In genomic region chr5:60510663-60511062, GRCh38 we compare ENCODE assay signal across 18 cellular contexts.
DNase-seq lines count a peak whose midpoint lies in the region; ATAC-seq and TF ChIP-seq lines count a peak whose summit lies in the region.
"Had no signal": no experiment of that assay in that cellular context is flagged by ENCODE, and none has a peak within 500 bp of the region (broad histone marks: within the 10 kb centered on the region; RNA-seq: fewer than 3 reads in every experiment).

No MANE protein-coding gene starts in this region.

- DNase-seq in GM23338 (ENCODE audit: low spot score) (peak; percentile 38), WTC11 (ENCODE audit: low spot score) (no peak), memory B cell (ENCODE audit: low spot score in 2 of 2) (no peak), neuronal stem cell (ENCODE audit: low spot score) (no peak), sciatic nerve (ENCODE audit: low spot score) (no peak), adrenal gland (no peak)
- no peak for DNase-seq in CD8-positive, alpha-beta memory T cell
- DNase-seq: BE2C; CD4-positive, alpha-beta memory T cell; COR-L47; DND-41; GDM1; GM23248; H7; IMR-90 had no signal

- H3K4me1 Mint-ChIP-seq in GM23338 (peaks cover 8% of the 10 kb centered on the region), WTC11 (peaks cover 8% of the 10 kb centered on the region), memory B cell (peaks cover 22% of the 10 kb centered on the region)
- H3K4me1 Mint-ChIP-seq in CD8-positive, alpha-beta memory T cell, result no peaks in the 10 kb centered on the region
- H3K4me1 Mint-ChIP-seq: CD4-positive, alpha-beta memory T cell had no signal

- H3K4me3 Mint-ChIP-seq in GM23338 (no peak overlapping the region), WTC11 (no peak overlapping the region), memory B cell (no peak overlapping the region)
- H3K4me3 Mint-ChIP-seq in CD8-positive, alpha-beta memory T cell, result no peak overlapping the region
- H3K4me3 Mint-ChIP-seq: CD4-positive, alpha-beta memory T cell had no signal

- WGBS in neuronal stem cell (ENCODE audit: extremely low coverage in 2 of 2, insufficient read length in 2 of 2, insufficient replicate concordance in 1 of 2), 2 donors, result no CpG with 5 or more reads among the region's 3 CpGs
- WGBS in adrenal gland, 4 donors, result 57 to 67% (median 62%) methylated on average over 3 of the region's 3 CpGs

- CTCF ChIA-PET in WTC11 (lab: Charles Lee), result no interaction called here
- CTCF ChIA-PET in CD8-positive, alpha-beta memory T cell (lab: Charles Lee), result no interaction called here

- TF ChIP-seq CTCF in GM23338 (conservative IDR thresholded peaks at IDR 0.05; ENCODE audit: low read depth in 2 of 2), result no peak
- TF ChIP-seq CTCF in WTC11 (IDR thresholded peaks at IDR 0.05), result no peak
- no peak for TF ChIP-seq CTCF in adrenal gland (IDR thresholded peaks at IDR 0.05)

- H3K9ac ChIP-seq in neuronal stem cell (ENCODE audit: low read depth, low read length, poor library complexity), result no peak overlapping the region
- H3K9ac ChIP-seq: GM23248 had no signal

- H2BK5ac ChIP-seq in neuronal stem cell (ENCODE audit: low read length), result no peak overlapping the region

- H3K4ac ChIP-seq in neuronal stem cell (ENCODE audit: low read length), result no peak overlapping the region

- no peak overlapping the region for H3K23ac ChIP-seq in neuronal stem cell (ENCODE audit: low read depth, low read length, poor library complexity)

- no peak overlapping the region for H4K91ac ChIP-seq in neuronal stem cell (ENCODE audit: low read depth, low read length, poor library complexity)

- H3K4me2 ChIP-seq in GM23338 (no peak overlapping the region), neuronal stem cell (ENCODE audit: insufficient read depth, low read length, poor library complexity, severe bottlenecking) (peak overlapping the region; percentile 26)
- H3K4me2 ChIP-seq: A549 had no signal

- no peak overlapping the region for H2BK12ac ChIP-seq in neuronal stem cell (ENCODE audit: low read length)

- no peaks in the 10 kb centered on the region for H3F3A ChIP-seq in GM23338 (replicated peaks; ENCODE audit: low read depth)

- no peak overlapping the region for H3K4me3 ChIP-seq in GM23338
- no peak overlapping the region for H3K4me3 ChIP-seq in neuronal stem cell (ENCODE audit: low read length in 2 of 2)
- no peak overlapping the region for H3K4me3 ChIP-seq in CD8-positive, alpha-beta memory T cell (ENCODE audit: low read length)
- H3K4me3 ChIP-seq in adrenal gland, result no peak overlapping the region
- H3K4me3 ChIP-seq: A549, GM23248 had no signal

- H4K20me1 ChIP-seq in GM23338 (replicated peaks; ENCODE audit: insufficient read depth), result no peaks in the 10 kb centered on the region; the same call in 1 of the 2 replicates

- POLR2A ChIA-PET in WTC11 (lab: Charles Lee), result no interaction called here
- POLR2A ChIA-PET in CD8-positive, alpha-beta memory T cell (lab: Charles Lee), result no interaction called here

- no peaks in the 10 kb centered on the region for H3K27me3 ChIP-seq in GM23338 (ENCODE audit: insufficient read depth)
- no peaks in the 10 kb centered on the region for H3K27me3 ChIP-seq in neuronal stem cell (ENCODE audit: control insufficient read depth in 3 of 3, insufficient read depth in 3 of 3, low read depth in 1 of 3, low read length in 3 of 3)
- no peaks in the 10 kb centered on the region for H3K27me3 ChIP-seq in CD8-positive, alpha-beta memory T cell (ENCODE audit: insufficient read depth, low read length, poor library complexity, severe bottlenecking)
- H3K27me3 ChIP-seq in adrenal gland, result no peaks in the 10 kb centered on the region
- H3K27me3 ChIP-seq: BE2C had no signal

- H3K79me2 ChIP-seq in GM23338 (replicated peaks; ENCODE audit: insufficient read depth), result no peaks in the 10 kb centered on the region

- no peak for TF ChIP-seq POLR2A in adrenal gland (IDR thresholded peaks at IDR 0.05)

- H4K8ac ChIP-seq in neuronal stem cell (ENCODE audit: low read depth, low read length), result no peak overlapping the region

- H2BK120ac ChIP-seq in neuronal stem cell (ENCODE audit: low read depth, low read length), result no peak overlapping the region

- ATAC-seq in GM23338 (no peak), WTC11 (peak; percentile 51; the same call in 1 of the 2 replicates), memory B cell (ENCODE audit: low read depth) (no peak), GM19397 (IDR thresholded peaks at IDR 0.05; ENCODE audit: unreplicated experiment) (no peak), sciatic nerve (no peak)
- ATAC-seq: A549 had no signal

- H2AK5ac ChIP-seq in neuronal stem cell (ENCODE audit: low read depth, low read length), result no peak overlapping the region

- H2BK15ac ChIP-seq in neuronal stem cell (ENCODE audit: low read length), result no peak overlapping the region

- H3K9me3 ChIP-seq in neuronal stem cell (replicated peaks in 1 of 2; ENCODE audit: control insufficient read depth in 2 of 2, insufficient read depth in 1 of 2, low read depth in 1 of 2, low read length in 2 of 2) (no peaks in the 10 kb centered on the region), adrenal gland (replicated peaks in 1 of 3) (no peaks in the 10 kb centered on the region)
- no peaks in the 10 kb centered on the region for H3K9me3 ChIP-seq in CD8-positive, alpha-beta memory T cell (ENCODE audit: low read length)
- H3K9me3 ChIP-seq: A549, BE2C had no signal

- H2AFZ ChIP-seq in GM23338 (no peak overlapping the region), neuronal stem cell (ENCODE audit: low read length) (no peak overlapping the region)
- H2AFZ ChIP-seq: GM23248 had no signal

- H3K27me3 Mint-ChIP-seq in GM23338 (ENCODE audit: insufficient read depth, low read depth, poor library complexity) (no peaks in the 10 kb centered on the region), WTC11 (ENCODE audit: low read depth) (no peaks in the 10 kb centered on the region), memory B cell (no peaks in the 10 kb centered on the region)
- H3K27me3 Mint-ChIP-seq in CD8-positive, alpha-beta memory T cell, result peaks cover 0 to 1% of the 10 kb centered on the region in 2 donors
- H3K27me3 Mint-ChIP-seq: CD4-positive, alpha-beta memory T cell had no signal

- H3K9me2 ChIP-seq in GM23338 (ENCODE audit: insufficient read depth), result no peaks in the 10 kb centered on the region

- no peak overlapping the region for H3K14ac ChIP-seq in neuronal stem cell (ENCODE audit: low read length)

- no peak overlapping the region for H3K18ac ChIP-seq in neuronal stem cell (ENCODE audit: low read length)

- H3K4me1 ChIP-seq in GM23338 (ENCODE audit: insufficient read depth), result no peaks in the 10 kb centered on the region
- peaks cover 0 to 11% of the 10 kb centered on the region in 2 donors for H3K4me1 ChIP-seq in neuronal stem cell (ENCODE audit: control insufficient read depth in 2 of 2, insufficient read depth in 1 of 2, low read depth in 1 of 2, low read length in 2 of 2)
- H3K4me1 ChIP-seq in CD8-positive, alpha-beta memory T cell (ENCODE audit: insufficient read depth, low read length), result no peaks in the 10 kb centered on the region
- H3K4me1 ChIP-seq in adrenal gland (replicated peaks in 1 of 2), result no peaks in the 10 kb centered on the region

- no peaks in the 10 kb centered on the region for H3K79me1 ChIP-seq in neuronal stem cell (ENCODE audit: low read depth, low read length)

- H3K36me3 Mint-ChIP-seq in GM23338 (ENCODE audit: low read depth) (no peaks in the 10 kb centered on the region), WTC11 (no peaks in the 10 kb centered on the region), memory B cell (no peaks in the 10 kb centered on the region)
- H3K36me3 Mint-ChIP-seq in CD8-positive, alpha-beta memory T cell, result no peaks in the 10 kb centered on the region
- H3K36me3 Mint-ChIP-seq: CD4-positive, alpha-beta memory T cell had no signal

- H3K36me3 ChIP-seq in GM23338 (ENCODE audit: insufficient read depth) (no peaks in the 10 kb centered on the region), neuronal stem cell (replicated peaks in 1 of 2; ENCODE audit: control insufficient read depth in 2 of 2, insufficient read depth in 2 of 2, low read length in 2 of 2) (no peaks in the 10 kb centered on the region), adrenal gland (replicated peaks in 1 of 2) (no peaks in the 10 kb centered on the region)
- no peaks in the 10 kb centered on the region for H3K36me3 ChIP-seq in CD8-positive, alpha-beta memory T cell (ENCODE audit: insufficient read depth, low read length)
- H3K36me3 ChIP-seq: BE2C had no signal

- H3K27ac Mint-ChIP-seq in GM23338, result no peak overlapping the region
- no peak overlapping the region for H3K27ac Mint-ChIP-seq in WTC11
- peak overlapping the region; percentile 14 for H3K27ac Mint-ChIP-seq in memory B cell
- no peak overlapping the region for H3K27ac Mint-ChIP-seq in CD8-positive, alpha-beta memory T cell
- H3K27ac Mint-ChIP-seq: CD4-positive, alpha-beta memory T cell had no signal

- intact Hi-C loops in sciatic nerve (cut with DNase I), result no loop called here
- intact Hi-C loops in adrenal gland (cut with DNase I), result no loop called here

- H3K9me3 Mint-ChIP-seq in GM23338 (no peaks in the 10 kb centered on the region), WTC11 (no peaks in the 10 kb centered on the region), memory B cell (no peaks in the 10 kb centered on the region)
- no peaks in the 10 kb centered on the region for H3K9me3 Mint-ChIP-seq in CD8-positive, alpha-beta memory T cell

- no peak overlapping the region for H3K27ac ChIP-seq in GM23338 (ENCODE audit: low read depth)
- H3K27ac ChIP-seq in neuronal stem cell (replicated peaks; ENCODE audit: low read length), result peak overlapping the region; percentile 45
- H3K27ac ChIP-seq in CD8-positive, alpha-beta memory T cell (ENCODE audit: low read depth, low read length), result no peak overlapping the region
- H3K27ac ChIP-seq in adrenal gland, result no peak overlapping the region
- H3K27ac ChIP-seq: A549, C4-2B, GM23248 had no signal

TF ChIP-seq in GM23338, 12 proteins besides CTCF, POLR2A, EP300 and RAD21 (continues in another document):
- TF ChIP-seq STAT1 (IDR thresholded peaks at IDR 0.05; ENCODE audit: unreplicated experiment), result no peak
- no peak for TF ChIP-seq ZNF331 (CRISPR knock-in tag; IDR thresholded peaks at IDR 0.05; ENCODE audit: low read depth)
- no peak for TF ChIP-seq NANOG (IDR thresholded peaks at IDR 0.05; ENCODE audit: borderline replicate concordance)

TF ChIP-seq in WTC11, 78 proteins besides CTCF, POLR2A, EP300 and RAD21 (continues in another document):
- TF ChIP-seq NFE2L1 (CRISPR knock-in tag; IDR thresholded peaks at IDR 0.05), result no peak
